ENCODE assay signal across 1 cellular context in the genomic region with DNA sequence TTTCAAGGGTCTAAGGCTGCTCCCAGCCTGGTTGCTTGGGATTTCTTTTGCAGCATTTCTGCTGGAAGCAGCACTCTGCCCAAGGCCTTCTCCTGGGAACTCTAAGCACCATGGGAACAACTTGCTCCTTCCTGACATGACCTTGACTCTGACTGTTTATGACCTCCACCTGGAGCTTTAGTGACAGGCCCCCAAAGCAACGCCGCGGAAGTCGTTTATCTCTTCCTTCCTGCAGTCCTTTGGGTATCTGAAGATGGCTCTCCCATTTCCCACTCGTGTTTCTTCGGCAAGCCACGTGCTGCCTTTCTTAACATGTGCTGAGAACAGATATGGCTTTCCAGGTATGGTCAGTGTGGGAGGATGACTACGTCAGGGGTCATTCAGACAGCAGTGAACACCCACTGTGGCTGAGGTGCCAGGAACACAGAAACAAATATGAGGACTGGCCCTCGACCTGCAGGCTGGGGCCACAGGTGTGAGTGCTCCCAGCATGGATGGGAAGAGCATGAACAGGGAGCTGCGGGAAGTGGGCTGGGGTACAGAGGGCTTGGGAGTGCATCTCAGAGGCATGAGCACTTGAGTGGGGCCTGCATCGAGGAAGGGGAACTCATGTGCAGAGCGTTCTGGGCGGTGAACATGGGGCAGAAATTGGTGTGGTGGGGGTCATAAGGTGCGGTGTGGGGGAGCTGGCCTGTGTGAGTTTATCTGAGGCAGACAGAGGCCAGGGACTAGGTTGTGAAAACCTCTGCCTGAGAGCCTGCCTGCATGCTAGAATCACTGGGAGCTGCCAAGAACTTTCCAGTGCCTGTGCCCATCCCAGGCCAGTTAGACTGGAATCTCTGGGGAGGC.
A peak's percentile ranks its signal among the peaks of the same experiment; 100 is the strongest.
TF ChIP-seq lines count a peak whose summit lies in the region.

No MANE protein-coding gene starts in this region.

TF ChIP-seq in K562, 482 proteins besides CTCF, POLR2A, EP300 and RAD21 (continued from another document and continues in another):
- TF ChIP-seq NFYB (IDR thresholded peaks at IDR 0.05; ENCODE audit: extremely low read depth, insufficient read length) (no peak), ZNF398 (CRISPR knock-in tag; IDR thresholded peaks at IDR 0.05) (no peak), ZFP30 (CRISPR knock-in tag; IDR thresholded peaks at IDR 0.05; ENCODE audit: borderline replicate concordance) (no peak), RFX7 (CRISPR knock-in tag; IDR thresholded peaks at IDR 0.05) (no peak), TAL1 (IDR thresholded peaks at IDR 0.05) (peak; percentile 36; the same call in 1 of the 2 replicates), ATF4 (CRISPR knock-in tag; IDR thresholded peaks at IDR 0.05) (no peak), NBN (IDR thresholded peaks at IDR 0.05; ENCODE audit: low read depth) (no peak), KLF10 (CRISPR knock-in tag; IDR thresholded peaks at IDR 0.05) (no peak), STAT6 (CRISPR knock-in tag; IDR thresholded peaks at IDR 0.05) (no peak), ZNF830 (CRISPR knock-in tag; IDR thresholded peaks at IDR 0.05) (no peak), TEAD4 (IDR thresholded peaks at IDR 0.05; ENCODE audit: low read length) (peak; percentile 54; the same call in 1 of the 2 replicates), TEAD4 (CRISPR knock-in tag; IDR thresholded peaks at IDR 0.05; ENCODE audit: borderline replicate concordance) (no peak), DPF2 (IDR thresholded peaks at IDR 0.05) (0 out of 2 replicates have a peak, but pooled peaks have one; percentile 22), SMAD1 (IDR thresholded peaks at IDR 0.05; ENCODE audit: low read depth, low read length, partially characterized antibody) (no peak), CREM (IDR thresholded peaks at IDR 0.05; ENCODE audit: low read depth) (no peak), TEAD2 (tag; IDR thresholded peaks at IDR 0.05) (no peak), E2F8 (IDR thresholded peaks at IDR 0.05; ENCODE audit: low read depth, partially characterized antibody) (no peak), ZNF253 (CRISPR knock-in tag; conservative IDR thresholded peaks at IDR 0.05) (no peak), SAFB (IDR thresholded peaks at IDR 0.05; ENCODE audit: borderline replicate concordance, low read depth, low read length) (peak; percentile 23; the same call in 1 of the 2 replicates), RBM25 (IDR thresholded peaks at IDR 0.05; ENCODE audit: low read depth, low read length, severe bottlenecking) (no peak), PHF8 (IDR thresholded peaks at IDR 0.05; ENCODE audit: borderline replicate concordance, low read length) (no peak), CBFB (CRISPR knock-in tag; IDR thresholded peaks at IDR 0.05) (0 out of 2 replicates have a peak, but pooled peaks have one; percentile 23), GATA2 (CRISPR knock-in tag; IDR thresholded peaks at IDR 0.05) (no peak), HDAC8 (tag; IDR thresholded peaks at IDR 0.05) (no peak), ZNF224 (CRISPR knock-in tag; IDR thresholded peaks at IDR 0.05) (no peak), GATAD2B (IDR thresholded peaks at IDR 0.05; ENCODE audit: borderline replicate concordance) (no peak), ERF (CRISPR knock-in tag; IDR thresholded peaks at IDR 0.05) (no peak)
- TF ChIP-seq, protein P1, sequence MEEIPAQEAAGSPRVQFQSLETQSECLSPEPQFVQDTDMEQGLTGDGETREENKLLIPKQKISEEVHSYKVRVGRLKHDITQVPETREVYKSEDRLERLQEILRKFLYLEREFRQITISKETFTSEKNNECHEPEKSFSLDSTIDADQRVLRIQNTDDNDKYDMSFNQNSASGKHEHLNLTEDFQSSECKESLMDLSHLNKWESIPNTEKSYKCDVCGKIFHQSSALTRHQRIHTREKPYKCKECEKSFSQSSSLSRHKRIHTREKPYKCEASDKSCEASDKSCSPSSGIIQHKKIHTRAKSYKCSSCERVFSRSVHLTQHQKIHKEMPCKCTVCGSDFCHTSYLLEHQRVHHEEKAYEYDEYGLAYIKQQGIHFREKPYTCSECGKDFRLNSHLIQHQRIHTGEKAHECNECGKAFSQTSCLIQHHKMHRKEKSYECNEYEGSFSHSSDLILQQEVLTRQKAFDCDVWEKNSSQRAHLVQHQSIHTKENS (CRISPR knock-in tag; IDR thresholded peaks at IDR 0.05) = no peak
- TF ChIP-seq, protein P2, sequence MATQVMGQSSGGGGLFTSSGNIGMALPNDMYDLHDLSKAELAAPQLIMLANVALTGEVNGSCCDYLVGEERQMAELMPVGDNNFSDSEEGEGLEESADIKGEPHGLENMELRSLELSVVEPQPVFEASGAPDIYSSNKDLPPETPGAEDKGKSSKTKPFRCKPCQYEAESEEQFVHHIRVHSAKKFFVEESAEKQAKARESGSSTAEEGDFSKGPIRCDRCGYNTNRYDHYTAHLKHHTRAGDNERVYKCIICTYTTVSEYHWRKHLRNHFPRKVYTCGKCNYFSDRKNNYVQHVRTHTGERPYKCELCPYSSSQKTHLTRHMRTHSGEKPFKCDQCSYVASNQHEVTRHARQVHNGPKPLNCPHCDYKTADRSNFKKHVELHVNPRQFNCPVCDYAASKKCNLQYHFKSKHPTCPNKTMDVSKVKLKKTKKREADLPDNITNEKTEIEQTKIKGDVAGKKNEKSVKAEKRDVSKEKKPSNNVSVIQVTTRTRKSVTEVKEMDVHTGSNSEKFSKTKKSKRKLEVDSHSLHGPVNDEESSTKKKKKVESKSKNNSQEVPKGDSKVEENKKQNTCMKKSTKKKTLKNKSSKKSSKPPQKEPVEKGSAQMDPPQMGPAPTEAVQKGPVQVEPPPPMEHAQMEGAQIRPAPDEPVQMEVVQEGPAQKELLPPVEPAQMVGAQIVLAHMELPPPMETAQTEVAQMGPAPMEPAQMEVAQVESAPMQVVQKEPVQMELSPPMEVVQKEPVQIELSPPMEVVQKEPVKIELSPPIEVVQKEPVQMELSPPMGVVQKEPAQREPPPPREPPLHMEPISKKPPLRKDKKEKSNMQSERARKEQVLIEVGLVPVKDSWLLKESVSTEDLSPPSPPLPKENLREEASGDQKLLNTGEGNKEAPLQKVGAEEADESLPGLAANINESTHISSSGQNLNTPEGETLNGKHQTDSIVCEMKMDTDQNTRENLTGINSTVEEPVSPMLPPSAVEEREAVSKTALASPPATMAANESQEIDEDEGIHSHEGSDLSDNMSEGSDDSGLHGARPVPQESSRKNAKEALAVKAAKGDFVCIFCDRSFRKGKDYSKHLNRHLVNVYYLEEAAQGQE (CRISPR knock-in tag; IDR thresholded peaks at IDR 0.05; ENCODE audit: low read depth) = no peak
- TF ChIP-seq, protein P3, sequence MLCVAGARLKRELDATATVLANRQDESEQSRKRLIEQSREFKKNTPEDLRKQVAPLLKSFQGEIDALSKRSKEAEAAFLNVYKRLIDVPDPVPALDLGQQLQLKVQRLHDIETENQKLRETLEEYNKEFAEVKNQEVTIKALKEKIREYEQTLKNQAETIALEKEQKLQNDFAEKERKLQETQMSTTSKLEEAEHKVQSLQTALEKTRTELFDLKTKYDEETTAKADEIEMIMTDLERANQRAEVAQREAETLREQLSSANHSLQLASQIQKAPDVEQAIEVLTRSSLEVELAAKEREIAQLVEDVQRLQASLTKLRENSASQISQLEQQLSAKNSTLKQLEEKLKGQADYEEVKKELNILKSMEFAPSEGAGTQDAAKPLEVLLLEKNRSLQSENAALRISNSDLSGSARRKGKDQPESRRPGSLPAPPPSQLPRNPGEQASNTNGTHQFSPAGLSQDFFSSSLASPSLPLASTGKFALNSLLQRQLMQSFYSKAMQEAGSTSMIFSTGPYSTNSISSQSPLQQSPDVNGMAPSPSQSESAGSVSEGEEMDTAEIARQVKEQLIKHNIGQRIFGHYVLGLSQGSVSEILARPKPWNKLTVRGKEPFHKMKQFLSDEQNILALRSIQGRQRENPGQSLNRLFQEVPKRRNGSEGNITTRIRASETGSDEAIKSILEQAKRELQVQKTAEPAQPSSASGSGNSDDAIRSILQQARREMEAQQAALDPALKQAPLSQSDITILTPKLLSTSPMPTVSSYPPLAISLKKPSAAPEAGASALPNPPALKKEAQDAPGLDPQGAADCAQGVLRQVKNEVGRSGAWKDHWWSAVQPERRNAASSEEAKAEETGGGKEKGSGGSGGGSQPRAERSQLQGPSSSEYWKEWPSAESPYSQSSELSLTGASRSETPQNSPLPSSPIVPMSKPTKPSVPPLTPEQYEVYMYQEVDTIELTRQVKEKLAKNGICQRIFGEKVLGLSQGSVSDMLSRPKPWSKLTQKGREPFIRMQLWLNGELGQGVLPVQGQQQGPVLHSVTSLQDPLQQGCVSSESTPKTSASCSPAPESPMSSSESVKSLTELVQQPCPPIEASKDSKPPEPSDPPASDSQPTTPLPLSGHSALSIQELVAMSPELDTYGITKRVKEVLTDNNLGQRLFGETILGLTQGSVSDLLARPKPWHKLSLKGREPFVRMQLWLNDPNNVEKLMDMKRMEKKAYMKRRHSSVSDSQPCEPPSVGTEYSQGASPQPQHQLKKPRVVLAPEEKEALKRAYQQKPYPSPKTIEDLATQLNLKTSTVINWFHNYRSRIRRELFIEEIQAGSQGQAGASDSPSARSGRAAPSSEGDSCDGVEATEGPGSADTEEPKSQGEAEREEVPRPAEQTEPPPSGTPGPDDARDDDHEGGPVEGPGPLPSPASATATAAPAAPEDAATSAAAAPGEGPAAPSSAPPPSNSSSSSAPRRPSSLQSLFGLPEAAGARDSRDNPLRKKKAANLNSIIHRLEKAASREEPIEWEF (CRISPR knock-in tag; IDR thresholded peaks at IDR 0.05) = no peak
- TF ChIP-seq, protein P4, sequence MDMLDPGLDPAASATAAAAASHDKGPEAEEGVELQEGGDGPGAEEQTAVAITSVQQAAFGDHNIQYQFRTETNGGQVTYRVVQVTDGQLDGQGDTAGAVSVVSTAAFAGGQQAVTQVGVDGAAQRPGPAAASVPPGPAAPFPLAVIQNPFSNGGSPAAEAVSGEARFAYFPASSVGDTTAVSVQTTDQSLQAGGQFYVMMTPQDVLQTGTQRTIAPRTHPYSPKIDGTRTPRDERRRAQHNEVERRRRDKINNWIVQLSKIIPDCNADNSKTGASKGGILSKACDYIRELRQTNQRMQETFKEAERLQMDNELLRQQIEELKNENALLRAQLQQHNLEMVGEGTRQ (CRISPR knock-in tag; IDR thresholded peaks at IDR 0.05) = peak; percentile 65
- TF ChIP-seq, protein P5, sequence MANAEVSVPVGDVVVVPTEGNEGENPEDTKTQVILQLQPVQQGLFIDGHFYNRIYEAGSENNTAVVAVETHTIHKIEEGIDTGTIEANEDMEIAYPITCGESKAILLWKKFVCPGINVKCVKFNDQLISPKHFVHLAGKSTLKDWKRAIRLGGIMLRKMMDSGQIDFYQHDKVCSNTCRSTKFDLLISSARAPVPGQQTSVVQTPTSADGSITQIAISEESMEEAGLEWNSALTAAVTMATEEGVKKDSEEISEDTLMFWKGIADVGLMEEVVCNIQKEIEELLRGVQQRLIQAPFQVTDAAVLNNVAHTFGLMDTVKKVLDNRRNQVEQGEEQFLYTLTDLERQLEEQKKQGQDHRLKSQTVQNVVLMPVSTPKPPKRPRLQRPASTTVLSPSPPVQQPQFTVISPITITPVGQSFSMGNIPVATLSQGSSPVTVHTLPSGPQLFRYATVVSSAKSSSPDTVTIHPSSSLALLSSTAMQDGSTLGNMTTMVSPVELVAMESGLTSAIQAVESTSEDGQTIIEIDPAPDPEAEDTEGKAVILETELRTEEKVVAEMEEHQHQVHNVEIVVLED (CRISPR knock-in tag; IDR thresholded peaks at IDR 0.05) = no peak
